ENCODE assay signal across 15 cellular contexts in the genomic region with DNA sequence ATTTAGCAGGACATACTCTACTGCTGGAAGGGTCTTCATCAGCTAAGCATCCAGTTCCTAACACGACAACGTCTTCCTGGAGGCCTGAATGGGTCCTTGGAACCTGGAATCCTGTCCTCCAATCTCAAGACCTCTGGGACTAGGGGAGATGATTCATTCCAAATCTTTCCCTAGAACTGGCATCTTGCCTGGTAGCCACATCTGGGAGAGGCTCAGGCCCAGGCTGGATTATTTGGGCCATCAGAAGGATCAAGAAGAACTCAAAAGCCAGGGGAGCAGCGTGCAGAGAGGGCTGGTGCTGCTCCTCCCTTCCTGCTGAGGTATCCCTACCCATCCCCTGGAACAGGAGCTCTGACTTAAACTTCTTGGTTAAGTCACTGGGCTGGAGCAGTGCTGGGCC. TPM values are rescaled to one million over a fixed set of nuclear protein-coding genes. Genes with fewer than 3 reads are reported as not detected.
A peak's percentile ranks its signal among the peaks of the same experiment; 100 is the strongest.
DNase-seq lines count a peak whose midpoint lies in the region; ATAC-seq lines count a peak whose summit lies in the region.
"Had no signal": no experiment of that assay in that cellular context is flagged by ENCODE, and none has a peak within 500 bp of the region (broad histone marks: within the 10 kb centered on the region; RNA-seq: fewer than 3 reads in every experiment).

No MANE protein-coding gene starts in this region.

- ATAC-seq in GM18870 (IDR thresholded peaks at IDR 0.05; ENCODE audit: unreplicated experiment): no peak
- ATAC-seq: WTC11 had no signal

- DNase-seq in GM03348 (ENCODE audit: low spot score) (peak; percentile 81), RPMI7951 (ENCODE audit: low read depth) (peak; percentile 84), fibroblast of gingiva (ENCODE audit: low read depth) (peak; percentile 81), posterior vena cava (ENCODE audit: low spot score) (peak; percentile 59), NCI-H446 treated with DMSO at 0.1 percent for 48 hours (lab: John Stamatoyannopoulos, UW) (no peak), DMS153 (lab: John Stamatoyannopoulos, UW) (no peak)
- DNase-seq in stimulated activated CD4-positive, alpha-beta T cell treated with anti-CD3 and anti-CD28 coated beads, Interleukin-4, amount 100 ng/mL, for 4 hours: no peak
- DNase-seq: brain microvascular endothelial cell; effector memory CD4-positive, alpha-beta T cell; NCI-H146; NCI-H526; substantia nigra had no signal

- intact Hi-C loops in posterior vena cava (cut with DNase I): no loop called here

RNA-seq across cellular contexts. Expression of a gene that starts 2.8 kb away (rescaled TPM):
- 6.4 and 15.8 TPM in 2 replicates for total RNA-seq in RPMI7951 (2014; rRNA removed; shearing (Covaris generic))
- 10 to 100 TPM; 55.0 to 57.4 TPM for total RNA-seq in posterior vena cava

RNA-seq across cellular contexts. Expression of a gene that starts 35.2 kb away (rescaled TPM):
- 292 and 402 TPM in 2 replicates for total RNA-seq in RPMI7951 (2014; rRNA removed; shearing (Covaris generic))
- total RNA-seq in posterior vena cava: 1,000 to 10,000 TPM; 1,426 to 2,194 TPM

RNA-seq across cellular contexts. Expression of a gene that starts 50.2 kb away (rescaled TPM):
- total RNA-seq in RPMI7951 (2014; rRNA removed; shearing (Covaris generic)): 0.10 and 0.24 TPM in 2 replicates
- not detected for total RNA-seq in posterior vena cava
- total RNA-seq: kidney epithelial cell had no signal

Comparison
In these comparisons a context has a peak if more than half of its experiments do, and no peak if none do; other contexts are left out.
1. DNase-seq: peak in GM03348 (single experiment), RPMI7951 (single experiment), fibroblast of gingiva (single experiment) and posterior vena cava (single experiment); none in NCI-H446 treated with DMSO at 0.1 percent for 48 hours (single experiment), stimulated activated CD4-positive, alpha-beta T cell treated with anti-CD3 and anti-CD28 coated beads, Interleukin-4, amount 100 ng/mL, for 4 hours (0 of 2) and DMS153 (single experiment).